In genomic region chr3:9994086-9994844, GRCh38 we compare ENCODE assay signal across 1 cellular context.
TF ChIP-seq lines count a peak whose summit lies in the region.

No MANE protein-coding gene starts in this region.

TF ChIP-seq in WTC11, 78 proteins besides CTCF, POLR2A, EP300 and RAD21 (continued from another document):
- TF ChIP-seq ZSCAN18 (CRISPR knock-in tag; IDR thresholded peaks at IDR 0.05) (no peak), GRHL2 (CRISPR knock-in tag; IDR thresholded peaks at IDR 0.05; ENCODE audit: insufficient replicate concordance, severe bottlenecking) (no peak), ATF2 (CRISPR knock-in tag; IDR thresholded peaks at IDR 0.05; ENCODE audit: borderline replicate concordance, low read depth) (no peak), TP53 (CRISPR knock-in tag; IDR thresholded peaks at IDR 0.05) (no peak), OVOL2 (CRISPR knock-in tag; IDR thresholded peaks at IDR 0.05; ENCODE audit: borderline replicate concordance) (no peak), ZNF317 (CRISPR knock-in tag; IDR thresholded peaks at IDR 0.05; ENCODE audit: borderline replicate concordance, low read depth) (no peak), ZNF416 (CRISPR knock-in tag; IDR thresholded peaks at IDR 0.05) (no peak)
- TF ChIP-seq, protein P1, sequence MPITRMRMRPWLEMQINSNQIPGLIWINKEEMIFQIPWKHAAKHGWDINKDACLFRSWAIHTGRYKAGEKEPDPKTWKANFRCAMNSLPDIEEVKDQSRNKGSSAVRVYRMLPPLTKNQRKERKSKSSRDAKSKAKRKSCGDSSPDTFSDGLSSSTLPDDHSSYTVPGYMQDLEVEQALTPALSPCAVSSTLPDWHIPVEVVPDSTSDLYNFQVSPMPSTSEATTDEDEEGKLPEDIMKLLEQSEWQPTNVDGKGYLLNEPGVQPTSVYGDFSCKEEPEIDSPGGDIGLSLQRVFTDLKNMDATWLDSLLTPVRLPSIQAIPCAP (CRISPR knock-in tag; IDR thresholded peaks at IDR 0.05): no peak
- TF ChIP-seq, protein P2, sequence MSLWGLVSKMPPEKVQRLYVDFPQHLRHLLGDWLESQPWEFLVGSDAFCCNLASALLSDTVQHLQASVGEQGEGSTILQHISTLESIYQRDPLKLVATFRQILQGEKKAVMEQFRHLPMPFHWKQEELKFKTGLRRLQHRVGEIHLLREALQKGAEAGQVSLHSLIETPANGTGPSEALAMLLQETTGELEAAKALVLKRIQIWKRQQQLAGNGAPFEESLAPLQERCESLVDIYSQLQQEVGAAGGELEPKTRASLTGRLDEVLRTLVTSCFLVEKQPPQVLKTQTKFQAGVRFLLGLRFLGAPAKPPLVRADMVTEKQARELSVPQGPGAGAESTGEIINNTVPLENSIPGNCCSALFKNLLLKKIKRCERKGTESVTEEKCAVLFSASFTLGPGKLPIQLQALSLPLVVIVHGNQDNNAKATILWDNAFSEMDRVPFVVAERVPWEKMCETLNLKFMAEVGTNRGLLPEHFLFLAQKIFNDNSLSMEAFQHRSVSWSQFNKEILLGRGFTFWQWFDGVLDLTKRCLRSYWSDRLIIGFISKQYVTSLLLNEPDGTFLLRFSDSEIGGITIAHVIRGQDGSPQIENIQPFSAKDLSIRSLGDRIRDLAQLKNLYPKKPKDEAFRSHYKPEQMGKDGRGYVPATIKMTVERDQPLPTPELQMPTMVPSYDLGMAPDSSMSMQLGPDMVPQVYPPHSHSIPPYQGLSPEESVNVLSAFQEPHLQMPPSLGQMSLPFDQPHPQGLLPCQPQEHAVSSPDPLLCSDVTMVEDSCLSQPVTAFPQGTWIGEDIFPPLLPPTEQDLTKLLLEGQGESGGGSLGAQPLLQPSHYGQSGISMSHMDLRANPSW (CRISPR knock-in tag; conservative IDR thresholded peaks at IDR 0.05; ENCODE audit: low read depth): no peak
TF ChIP-seq in WTC11: peak in this region for 0.
